In the genomic region with DNA sequence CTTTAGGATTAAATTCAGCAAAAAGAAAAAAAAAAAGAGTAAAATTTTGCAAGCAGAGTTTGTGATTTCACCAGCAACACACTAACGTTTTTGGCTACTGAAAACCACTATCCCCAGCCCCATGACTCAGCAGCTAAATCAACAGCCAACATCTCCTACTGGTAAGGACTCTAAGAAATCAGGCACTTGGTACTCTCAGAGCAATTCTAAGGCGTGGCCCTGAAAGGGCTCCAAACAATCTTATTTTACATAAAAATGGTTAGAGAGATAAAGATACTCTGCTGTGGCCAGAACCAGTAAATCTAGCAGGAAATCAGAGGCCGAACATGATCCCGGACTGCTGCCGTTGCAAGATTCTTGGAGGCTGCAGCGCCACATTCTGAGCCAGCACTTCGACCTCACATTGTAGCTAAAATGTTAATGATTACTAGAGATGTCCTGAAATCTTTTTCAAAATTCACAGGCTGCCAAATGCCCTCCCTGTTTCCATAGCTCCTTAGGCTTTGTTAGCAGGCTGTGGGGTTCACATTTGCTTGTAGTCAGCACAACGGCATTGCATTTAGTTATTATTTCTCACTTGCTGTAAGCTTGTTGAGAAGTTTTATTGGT, we compare ENCODE assay signal across 1 cellular context.
A peak's percentile ranks its signal among the peaks of the same experiment; 100 is the strongest.
TF ChIP-seq lines count a peak whose summit lies in the region.

No MANE protein-coding gene starts in this region.

TF ChIP-seq in HepG2, 621 proteins besides CTCF, POLR2A, EP300 and RAD21 (continued from another document and continues in another):
- TF ChIP-seq, protein P1, sequence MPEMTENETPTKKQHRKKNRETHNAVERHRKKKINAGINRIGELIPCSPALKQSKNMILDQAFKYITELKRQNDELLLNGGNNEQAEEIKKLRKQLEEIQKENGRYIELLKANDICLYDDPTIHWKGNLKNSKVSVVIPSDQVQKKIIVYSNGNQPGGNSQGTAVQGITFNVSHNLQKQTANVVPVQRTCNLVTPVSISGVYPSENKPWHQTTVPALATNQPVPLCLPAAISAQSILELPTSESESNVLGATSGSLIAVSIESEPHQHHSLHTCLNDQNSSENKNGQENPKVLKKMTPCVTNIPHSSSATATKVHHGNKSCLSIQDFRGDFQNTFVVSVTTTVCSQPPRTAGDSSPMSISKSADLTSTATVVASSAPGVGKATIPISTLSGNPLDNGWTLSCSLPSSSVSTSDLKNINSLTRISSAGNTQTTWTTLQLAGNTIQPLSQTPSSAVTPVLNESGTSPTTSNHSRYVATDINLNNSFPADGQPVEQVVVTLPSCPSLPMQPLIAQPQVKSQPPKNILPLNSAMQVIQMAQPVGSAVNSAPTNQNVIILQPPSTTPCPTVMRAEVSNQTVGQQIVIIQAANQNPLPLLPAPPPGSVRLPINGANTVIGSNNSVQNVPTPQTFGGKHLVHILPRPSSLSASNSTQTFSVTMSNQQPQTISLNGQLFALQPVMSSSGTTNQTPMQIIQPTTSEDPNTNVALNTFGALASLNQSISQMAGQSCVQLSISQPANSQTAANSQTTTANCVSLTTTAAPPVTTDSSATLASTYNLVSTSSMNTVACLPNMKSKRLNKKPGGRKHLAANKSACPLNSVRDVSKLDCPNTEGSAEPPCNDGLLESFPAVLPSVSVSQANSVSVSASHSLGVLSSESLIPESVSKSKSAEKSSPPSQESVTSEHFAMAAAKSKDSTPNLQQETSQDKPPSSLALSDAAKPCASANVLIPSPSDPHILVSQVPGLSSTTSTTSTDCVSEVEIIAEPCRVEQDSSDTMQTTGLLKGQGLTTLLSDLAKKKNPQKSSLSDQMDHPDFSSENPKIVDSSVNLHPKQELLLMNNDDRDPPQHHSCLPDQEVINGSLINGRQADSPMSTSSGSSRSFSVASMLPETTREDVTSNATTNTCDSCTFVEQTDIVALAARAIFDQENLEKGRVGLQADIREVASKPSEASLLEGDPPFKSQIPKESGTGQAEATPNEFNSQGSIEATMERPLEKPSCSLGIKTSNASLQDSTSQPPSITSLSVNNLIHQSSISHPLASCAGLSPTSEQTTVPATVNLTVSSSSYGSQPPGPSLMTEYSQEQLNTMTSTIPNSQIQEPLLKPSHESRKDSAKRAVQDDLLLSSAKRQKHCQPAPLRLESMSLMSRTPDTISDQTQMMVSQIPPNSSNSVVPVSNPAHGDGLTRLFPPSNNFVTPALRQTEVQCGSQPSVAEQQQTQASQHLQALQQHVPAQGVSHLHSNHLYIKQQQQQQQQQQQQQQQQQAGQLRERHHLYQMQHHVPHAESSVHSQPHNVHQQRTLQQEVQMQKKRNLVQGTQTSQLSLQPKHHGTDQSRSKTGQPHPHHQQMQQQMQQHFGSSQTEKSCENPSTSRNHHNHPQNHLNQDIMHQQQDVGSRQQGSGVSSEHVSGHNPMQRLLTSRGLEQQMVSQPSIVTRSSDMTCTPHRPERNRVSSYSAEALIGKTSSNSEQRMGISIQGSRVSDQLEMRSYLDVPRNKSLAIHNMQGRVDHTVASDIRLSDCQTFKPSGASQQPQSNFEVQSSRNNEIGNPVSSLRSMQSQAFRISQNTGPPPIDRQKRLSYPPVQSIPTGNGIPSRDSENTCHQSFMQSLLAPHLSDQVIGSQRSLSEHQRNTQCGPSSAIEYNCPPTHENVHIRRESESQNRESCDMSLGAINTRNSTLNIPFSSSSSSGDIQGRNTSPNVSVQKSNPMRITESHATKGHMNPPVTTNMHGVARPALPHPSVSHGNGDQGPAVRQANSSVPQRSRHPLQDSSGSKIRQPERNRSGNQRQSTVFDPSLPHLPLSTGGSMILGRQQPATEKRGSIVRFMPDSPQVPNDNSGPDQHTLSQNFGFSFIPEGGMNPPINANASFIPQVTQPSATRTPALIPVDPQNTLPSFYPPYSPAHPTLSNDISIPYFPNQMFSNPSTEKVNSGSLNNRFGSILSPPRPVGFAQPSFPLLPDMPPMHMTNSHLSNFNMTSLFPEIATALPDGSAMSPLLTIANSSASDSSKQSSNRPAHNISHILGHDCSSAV (CRISPR knock-in tag; IDR thresholded peaks at IDR 0.05; ENCODE audit: borderline replicate concordance) = no peak
- TF ChIP-seq ZNF354B (CRISPR knock-in tag; IDR thresholded peaks at IDR 0.05) = no peak
- TF ChIP-seq MED8 (CRISPR knock-in tag; IDR thresholded peaks at IDR 0.05; ENCODE audit: insufficient replicate concordance) = no peak
- TF ChIP-seq, protein P2, sequence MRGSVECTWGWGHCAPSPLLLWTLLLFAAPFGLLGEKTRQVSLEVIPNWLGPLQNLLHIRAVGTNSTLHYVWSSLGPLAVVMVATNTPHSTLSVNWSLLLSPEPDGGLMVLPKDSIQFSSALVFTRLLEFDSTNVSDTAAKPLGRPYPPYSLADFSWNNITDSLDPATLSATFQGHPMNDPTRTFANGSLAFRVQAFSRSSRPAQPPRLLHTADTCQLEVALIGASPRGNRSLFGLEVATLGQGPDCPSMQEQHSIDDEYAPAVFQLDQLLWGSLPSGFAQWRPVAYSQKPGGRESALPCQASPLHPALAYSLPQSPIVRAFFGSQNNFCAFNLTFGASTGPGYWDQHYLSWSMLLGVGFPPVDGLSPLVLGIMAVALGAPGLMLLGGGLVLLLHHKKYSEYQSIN (CRISPR knock-in tag; IDR thresholded peaks at IDR 0.05; ENCODE audit: borderline replicate concordance) = no peak
- TF ChIP-seq PHF20 (CRISPR knock-in tag; IDR thresholded peaks at IDR 0.05) = no peak
- TF ChIP-seq, protein P3, sequence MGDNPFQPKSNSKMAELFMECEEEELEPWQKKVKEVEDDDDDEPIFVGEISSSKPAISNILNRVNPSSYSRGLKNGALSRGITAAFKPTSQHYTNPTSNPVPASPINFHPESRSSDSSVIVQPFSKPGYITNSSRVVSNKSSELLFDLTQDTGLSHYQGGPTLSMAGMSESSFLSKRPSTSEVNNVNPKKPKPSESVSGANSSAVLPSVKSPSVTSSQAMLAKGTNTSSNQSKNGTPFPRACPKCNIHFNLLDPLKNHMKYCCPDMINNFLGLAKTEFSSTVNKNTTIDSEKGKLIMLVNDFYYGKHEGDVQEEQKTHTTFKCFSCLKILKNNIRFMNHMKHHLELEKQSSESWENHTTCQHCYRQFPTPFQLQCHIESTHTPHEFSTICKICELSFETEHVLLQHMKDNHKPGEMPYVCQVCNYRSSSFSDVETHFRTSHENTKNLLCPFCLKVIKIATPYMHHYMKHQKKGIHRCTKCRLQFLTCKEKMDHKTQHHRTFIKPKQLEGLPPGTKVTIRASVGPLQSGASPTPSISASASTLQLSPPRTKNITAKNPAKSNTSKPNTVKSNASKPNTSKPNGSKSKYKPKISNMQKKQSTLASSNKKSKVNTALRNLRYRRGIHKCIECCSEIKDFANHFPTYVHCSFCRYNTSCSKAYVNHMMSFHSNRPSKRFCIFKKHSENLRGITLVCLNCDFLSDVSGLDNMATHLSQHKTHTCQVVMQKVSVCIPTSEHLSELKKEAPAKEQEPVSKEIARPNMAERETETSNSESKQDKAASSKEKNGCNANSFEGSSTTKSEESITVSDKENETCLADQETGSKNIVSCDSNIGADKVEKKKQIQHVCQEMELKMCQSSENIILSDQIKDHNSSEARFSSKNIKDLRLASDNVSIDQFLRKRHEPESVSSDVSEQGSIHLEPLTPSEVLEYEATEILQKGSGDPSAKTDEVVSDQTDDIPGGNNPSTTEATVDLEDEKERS (CRISPR knock-in tag; IDR thresholded peaks at IDR 0.05) = no peak
- no peak for TF ChIP-seq NFYC (CRISPR knock-in tag; IDR thresholded peaks at IDR 0.05)
- TF ChIP-seq, protein P4, sequence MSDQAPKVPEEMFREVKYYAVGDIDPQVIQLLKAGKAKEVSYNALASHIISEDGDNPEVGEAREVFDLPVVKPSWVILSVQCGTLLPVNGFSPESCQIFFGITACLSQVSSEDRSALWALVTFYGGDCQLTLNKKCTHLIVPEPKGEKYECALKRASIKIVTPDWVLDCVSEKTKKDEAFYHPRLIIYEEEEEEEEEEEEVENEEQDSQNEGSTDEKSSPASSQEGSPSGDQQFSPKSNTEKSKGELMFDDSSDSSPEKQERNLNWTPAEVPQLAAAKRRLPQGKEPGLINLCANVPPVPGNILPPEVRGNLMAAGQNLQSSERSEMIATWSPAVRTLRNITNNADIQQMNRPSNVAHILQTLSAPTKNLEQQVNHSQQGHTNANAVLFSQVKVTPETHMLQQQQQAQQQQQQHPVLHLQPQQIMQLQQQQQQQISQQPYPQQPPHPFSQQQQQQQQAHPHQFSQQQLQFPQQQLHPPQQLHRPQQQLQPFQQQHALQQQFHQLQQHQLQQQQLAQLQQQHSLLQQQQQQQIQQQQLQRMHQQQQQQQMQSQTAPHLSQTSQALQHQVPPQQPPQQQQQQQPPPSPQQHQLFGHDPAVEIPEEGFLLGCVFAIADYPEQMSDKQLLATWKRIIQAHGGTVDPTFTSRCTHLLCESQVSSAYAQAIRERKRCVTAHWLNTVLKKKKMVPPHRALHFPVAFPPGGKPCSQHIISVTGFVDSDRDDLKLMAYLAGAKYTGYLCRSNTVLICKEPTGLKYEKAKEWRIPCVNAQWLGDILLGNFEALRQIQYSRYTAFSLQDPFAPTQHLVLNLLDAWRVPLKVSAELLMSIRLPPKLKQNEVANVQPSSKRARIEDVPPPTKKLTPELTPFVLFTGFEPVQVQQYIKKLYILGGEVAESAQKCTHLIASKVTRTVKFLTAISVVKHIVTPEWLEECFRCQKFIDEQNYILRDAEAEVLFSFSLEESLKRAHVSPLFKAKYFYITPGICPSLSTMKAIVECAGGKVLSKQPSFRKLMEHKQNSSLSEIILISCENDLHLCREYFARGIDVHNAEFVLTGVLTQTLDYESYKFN (CRISPR knock-in tag; conservative IDR thresholded peaks at IDR 0.05) = peak; percentile 84
- TF ChIP-seq GFI1 (CRISPR knock-in tag; IDR thresholded peaks at IDR 0.05; ENCODE audit: borderline replicate concordance) = no peak
- TF ChIP-seq ZNF572 (CRISPR knock-in tag; IDR thresholded peaks at IDR 0.05) = no peak
- TF ChIP-seq ZKSCAN5 (CRISPR knock-in tag; IDR thresholded peaks at IDR 0.05) = no peak
- TF ChIP-seq, protein P5, sequence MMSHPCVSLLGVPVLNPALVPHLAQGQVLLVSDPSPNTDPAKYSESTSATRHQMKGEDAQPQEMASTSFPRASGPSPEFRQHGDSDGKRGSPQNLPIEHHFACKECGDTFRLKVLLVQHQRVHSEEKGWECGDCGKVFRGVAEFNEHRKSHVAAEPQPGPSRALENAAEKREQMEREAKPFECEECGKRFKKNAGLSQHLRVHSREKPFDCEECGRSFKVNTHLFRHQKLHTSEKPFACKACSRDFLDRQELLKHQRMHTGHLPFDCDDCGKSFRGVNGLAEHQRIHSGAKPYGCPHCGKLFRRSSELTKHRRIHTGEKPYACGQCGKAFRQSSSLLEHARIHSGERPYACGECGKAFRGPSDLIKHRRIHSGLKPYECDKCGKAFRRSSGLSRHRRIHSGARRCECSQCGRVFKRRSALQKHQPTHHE (CRISPR knock-in tag; IDR thresholded peaks at IDR 0.05; ENCODE audit: borderline replicate concordance) = peak; percentile 37; the same call in 1 of the 2 replicates
- no peak for TF ChIP-seq KDM4B (CRISPR knock-in tag; IDR thresholded peaks at IDR 0.05)
- TF ChIP-seq HOXA3 (CRISPR knock-in tag; IDR thresholded peaks at IDR 0.05) = no peak
- TF ChIP-seq GABPA (IDR thresholded peaks at IDR 0.05; ENCODE audit: low read depth, low read length) = no peak
- no peak for TF ChIP-seq GABPA (CRISPR knock-in tag; IDR thresholded peaks at IDR 0.05; ENCODE audit: low read depth)
- no peak for TF ChIP-seq ZNF235 (CRISPR knock-in tag; IDR thresholded peaks at IDR 0.05; ENCODE audit: borderline replicate concordance)
- TF ChIP-seq SRSF4 (IDR thresholded peaks at IDR 0.05; ENCODE audit: low read depth, low read length, poor library complexity, severe bottlenecking) = no peak
- no peak for TF ChIP-seq TAF15 (IDR thresholded peaks at IDR 0.05; ENCODE audit: low read depth, low read length, poor library complexity, severe bottlenecking)
- TF ChIP-seq, protein P6, sequence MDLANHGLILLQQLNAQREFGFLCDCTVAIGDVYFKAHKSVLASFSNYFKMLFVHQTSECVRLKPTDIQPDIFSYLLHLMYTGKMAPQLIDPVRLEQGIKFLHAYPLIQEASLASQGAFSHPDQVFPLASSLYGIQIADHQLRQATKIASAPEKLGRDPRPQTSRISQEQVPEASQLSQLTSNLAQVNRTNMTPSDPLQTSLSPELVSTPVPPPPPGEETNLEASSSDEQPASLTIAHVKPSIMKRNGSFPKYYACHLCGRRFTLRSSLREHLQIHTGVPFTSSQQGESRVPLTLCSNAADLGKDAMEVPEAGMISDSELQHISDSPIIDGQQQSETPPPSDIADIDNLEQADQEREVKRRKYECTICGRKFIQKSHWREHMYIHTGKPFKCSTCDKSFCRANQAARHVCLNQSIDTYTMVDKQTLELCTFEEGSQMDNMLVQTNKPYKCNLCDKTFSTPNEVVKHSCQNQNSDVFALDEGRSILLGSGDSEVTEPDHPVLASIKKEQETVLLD (CRISPR knock-in tag; IDR thresholded peaks at IDR 0.05; ENCODE audit: low read depth) = no peak
- TF ChIP-seq, protein P7, sequence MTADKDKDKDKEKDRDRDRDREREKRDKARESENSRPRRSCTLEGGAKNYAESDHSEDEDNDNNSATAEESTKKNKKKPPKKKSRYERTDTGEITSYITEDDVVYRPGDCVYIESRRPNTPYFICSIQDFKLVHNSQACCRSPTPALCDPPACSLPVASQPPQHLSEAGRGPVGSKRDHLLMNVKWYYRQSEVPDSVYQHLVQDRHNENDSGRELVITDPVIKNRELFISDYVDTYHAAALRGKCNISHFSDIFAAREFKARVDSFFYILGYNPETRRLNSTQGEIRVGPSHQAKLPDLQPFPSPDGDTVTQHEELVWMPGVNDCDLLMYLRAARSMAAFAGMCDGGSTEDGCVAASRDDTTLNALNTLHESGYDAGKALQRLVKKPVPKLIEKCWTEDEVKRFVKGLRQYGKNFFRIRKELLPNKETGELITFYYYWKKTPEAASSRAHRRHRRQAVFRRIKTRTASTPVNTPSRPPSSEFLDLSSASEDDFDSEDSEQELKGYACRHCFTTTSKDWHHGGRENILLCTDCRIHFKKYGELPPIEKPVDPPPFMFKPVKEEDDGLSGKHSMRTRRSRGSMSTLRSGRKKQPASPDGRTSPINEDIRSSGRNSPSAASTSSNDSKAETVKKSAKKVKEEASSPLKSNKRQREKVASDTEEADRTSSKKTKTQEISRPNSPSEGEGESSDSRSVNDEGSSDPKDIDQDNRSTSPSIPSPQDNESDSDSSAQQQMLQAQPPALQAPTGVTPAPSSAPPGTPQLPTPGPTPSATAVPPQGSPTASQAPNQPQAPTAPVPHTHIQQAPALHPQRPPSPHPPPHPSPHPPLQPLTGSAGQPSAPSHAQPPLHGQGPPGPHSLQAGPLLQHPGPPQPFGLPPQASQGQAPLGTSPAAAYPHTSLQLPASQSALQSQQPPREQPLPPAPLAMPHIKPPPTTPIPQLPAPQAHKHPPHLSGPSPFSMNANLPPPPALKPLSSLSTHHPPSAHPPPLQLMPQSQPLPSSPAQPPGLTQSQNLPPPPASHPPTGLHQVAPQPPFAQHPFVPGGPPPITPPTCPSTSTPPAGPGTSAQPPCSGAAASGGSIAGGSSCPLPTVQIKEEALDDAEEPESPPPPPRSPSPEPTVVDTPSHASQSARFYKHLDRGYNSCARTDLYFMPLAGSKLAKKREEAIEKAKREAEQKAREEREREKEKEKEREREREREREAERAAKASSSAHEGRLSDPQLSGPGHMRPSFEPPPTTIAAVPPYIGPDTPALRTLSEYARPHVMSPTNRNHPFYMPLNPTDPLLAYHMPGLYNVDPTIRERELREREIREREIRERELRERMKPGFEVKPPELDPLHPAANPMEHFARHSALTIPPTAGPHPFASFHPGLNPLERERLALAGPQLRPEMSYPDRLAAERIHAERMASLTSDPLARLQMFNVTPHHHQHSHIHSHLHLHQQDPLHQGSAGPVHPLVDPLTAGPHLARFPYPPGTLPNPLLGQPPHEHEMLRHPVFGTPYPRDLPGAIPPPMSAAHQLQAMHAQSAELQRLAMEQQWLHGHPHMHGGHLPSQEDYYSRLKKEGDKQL (CRISPR knock-in tag; IDR thresholded peaks at IDR 0.05; ENCODE audit: low read depth) = no peak
